In the genomic region with DNA sequence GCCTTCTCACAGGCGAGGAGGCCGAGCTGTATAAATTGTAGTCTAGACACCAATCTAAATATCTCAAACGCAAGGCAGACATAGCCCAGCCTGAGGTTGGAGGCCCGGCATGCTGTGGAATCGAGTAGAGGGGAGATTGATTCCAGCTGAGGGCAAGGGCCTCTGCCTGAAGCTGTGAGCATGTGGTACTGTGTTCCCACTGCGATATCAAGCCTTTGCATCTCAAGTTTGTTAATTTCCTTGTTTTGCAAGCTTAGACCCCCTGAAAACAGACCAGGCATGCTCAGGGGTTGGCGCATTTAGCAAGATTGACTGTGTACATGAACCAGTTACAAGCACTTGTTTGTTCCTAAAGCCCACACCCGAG, we compare ENCODE assay signal across 21 cellular contexts.
DNase-seq lines count a peak whose midpoint lies in the region; TF ChIP-seq lines count a peak whose summit lies in the region.
"Had no signal": no experiment of that assay in that cellular context is flagged by ENCODE, and none has a peak within 500 bp of the region (broad histone marks: within the 10 kb centered on the region; RNA-seq: fewer than 3 reads in every experiment).

No MANE protein-coding gene starts in this region.

- H3K4me1 ChIP-seq in transverse colon, result peaks cover 0 to 8% (median 0%) of the 10 kb centered on the region in 4 donors

- TF ChIP-seq EP300 in transverse colon (IDR thresholded peaks at IDR 0.05; ENCODE audit: low read depth), result no peak

- CTCF ChIA-PET in activated naive CD4-positive, alpha-beta T cell treated with anti-CD3 and anti-CD28 coated beads for 36 hours (lab: Charles Lee), result no interaction called here

- no peaks in the 10 kb centered on the region for H3K9me3 Mint-ChIP-seq in osteocyte (ENCODE audit: unreplicated experiment)
- no peaks in the 10 kb centered on the region for H3K9me3 Mint-ChIP-seq in immature natural killer cell
- no peaks in the 10 kb centered on the region for H3K9me3 Mint-ChIP-seq in activated naive CD4-positive, alpha-beta T cell treated with anti-CD3 and anti-CD28 coated beads for 36 hours

- H3K4me3 Mint-ChIP-seq in osteocyte (ENCODE audit: unreplicated experiment), result no peak overlapping the region
- no peak overlapping the region for H3K4me3 Mint-ChIP-seq in immature natural killer cell
- H3K4me3 Mint-ChIP-seq in activated naive CD4-positive, alpha-beta T cell treated with anti-CD3 and anti-CD28 coated beads for 36 hours, result no peak overlapping the region
- H3K4me3 Mint-ChIP-seq: B cell, naive B cell had no signal

- TF ChIP-seq POLR2A in transverse colon (IDR thresholded peaks at IDR 0.05), result no peak

- peaks cover 60% of the 10 kb centered on the region for H3K4me1 Mint-ChIP-seq in osteocyte (ENCODE audit: unreplicated experiment)
- H3K4me1 Mint-ChIP-seq in immature natural killer cell, result no peaks in the 10 kb centered on the region
- peaks cover 14% of the 10 kb centered on the region for H3K4me1 Mint-ChIP-seq in activated naive CD4-positive, alpha-beta T cell treated with anti-CD3 and anti-CD28 coated beads for 36 hours (ENCODE audit: low read depth)
- H3K4me1 Mint-ChIP-seq: B cell, naive B cell had no signal

- H3K27ac Mint-ChIP-seq in osteocyte (ENCODE audit: unreplicated experiment) (peak overlapping the region; percentile 88), immature natural killer cell (no peak overlapping the region)
- no peak overlapping the region for H3K27ac Mint-ChIP-seq in activated naive CD4-positive, alpha-beta T cell treated with anti-CD3 and anti-CD28 coated beads for 36 hours
- H3K27ac Mint-ChIP-seq: B cell, naive B cell had no signal

- no peak overlapping the region for H3K4me3 ChIP-seq in coronary artery
- no peak overlapping the region for H3K4me3 ChIP-seq in transverse colon
- H3K4me3 ChIP-seq: K562, ovary, smooth muscle cell had no signal

- H3K36me3 Mint-ChIP-seq in osteocyte (ENCODE audit: unreplicated experiment) (peaks cover 3% of the 10 kb centered on the region), immature natural killer cell (peaks cover 0 to 42% (median 16%) of the 10 kb centered on the region in 3 donors)
- no peaks in the 10 kb centered on the region for H3K36me3 Mint-ChIP-seq in activated naive CD4-positive, alpha-beta T cell treated with anti-CD3 and anti-CD28 coated beads for 36 hours (ENCODE audit: low read depth)

- H3K9me3 ChIP-seq in transverse colon, result no peaks in the 10 kb centered on the region
- H3K9me3 ChIP-seq: ovary had no signal

- no peaks in the 10 kb centered on the region for H3K27me3 Mint-ChIP-seq in osteocyte (ENCODE audit: unreplicated experiment)
- peaks cover 0 to 3% (median 3%) of the 10 kb centered on the region in 3 donors for H3K27me3 Mint-ChIP-seq in immature natural killer cell (ENCODE audit: low read depth in 3 of 3)
- H3K27me3 Mint-ChIP-seq in activated naive CD4-positive, alpha-beta T cell treated with anti-CD3 and anti-CD28 coated beads for 36 hours (ENCODE audit: low read depth), result no peaks in the 10 kb centered on the region
- H3K27me3 Mint-ChIP-seq: B cell, naive B cell had no signal

- DNase-seq in activated CD8-positive, alpha-beta memory T cell treated with anti-CD3 and anti-CD28 coated beads, Interleukin-2, amount 50 U/mL, for 48 hours, result peak; percentile 35
- no peak for DNase-seq in activated CD8-positive, alpha-beta memory T cell treated with anti-CD3 and anti-CD28 coated beads for 24 hours
- DNase-seq in coronary artery (ENCODE audit: low spot score) (no peak), osteocyte (ENCODE audit: extremely low spot score, unreplicated experiment) (no peak), transverse colon (no peak), immature natural killer cell (no peak), kidney tubule cell (ENCODE audit: low spot score) (no peak)
- DNase-seq in activated naive CD4-positive, alpha-beta T cell treated with anti-CD3 and anti-CD28 coated beads for 36 hours, result no peak
- DNase-seq: 8988T; activated CD4-positive, alpha-beta T cell treated with anti-CD3 and anti-CD28 coated beads for 1 hour; activated gamma-delta T cell treated with Interleukin-2 at 50 U/mL for 16 hours; amniotic stem cell; naive B cell; NCI-H2081; NK-92 treated with Interleukin-12 subunit alpha and Interleukin-12 subunit beta, amount 100 ng/mL, for 24 hours; stimulated activated CD4-positive, alpha-beta T cell treated with anti-CD3 and anti-CD28 coated beads, Interleukin-4, amount 100 ng/mL, for 4 hours; SW 1271 had no signal

- intact Hi-C loops in transverse colon (cut with DNase I; ENCODE audit: low total_unique reads), result no loop called here
- intact Hi-C loops in activated naive CD4-positive, alpha-beta T cell treated with anti-CD3 and anti-CD28 coated beads for 36 hours (cut with micrococcal nuclease), result no loop called here

- in situ Hi-C loops in transverse colon (cut with MboI; ENCODE audit: low pct_ligation_motif_present in 1 of 4, low pct_unique_long_range_greater_than_20kb in 1 of 4, low sequenced_read_pairs in 3 of 4), result no loop called here

- no peak for TF ChIP-seq CTCF in coronary artery (IDR thresholded peaks at IDR 0.05)
- TF ChIP-seq CTCF in osteocyte (IDR thresholded peaks at IDR 0.05), result no peak
- TF ChIP-seq CTCF in transverse colon (IDR thresholded peaks at IDR 0.05), result no peak

- WGBS in transverse colon (ENCODE audit: low coverage in 1 of 2), 2 donors, result 87% methylated on average over 8 of the region's 8 CpGs; no CpG with 5 or more reads in 1 of the 2 donors

- H3K27me3 ChIP-seq in transverse colon, result no peaks in the 10 kb centered on the region
- H3K27me3 ChIP-seq: ovary had no signal

- H3K27ac ChIP-seq in coronary artery (peak overlapping the region; percentile 1 to 50), transverse colon (peak overlapping the region; percentile 0 to 39 (median 20))

- H3K36me3 ChIP-seq in transverse colon, result no peaks in the 10 kb centered on the region
- H3K36me3 ChIP-seq: ovary had no signal
